In the genomic region with DNA sequence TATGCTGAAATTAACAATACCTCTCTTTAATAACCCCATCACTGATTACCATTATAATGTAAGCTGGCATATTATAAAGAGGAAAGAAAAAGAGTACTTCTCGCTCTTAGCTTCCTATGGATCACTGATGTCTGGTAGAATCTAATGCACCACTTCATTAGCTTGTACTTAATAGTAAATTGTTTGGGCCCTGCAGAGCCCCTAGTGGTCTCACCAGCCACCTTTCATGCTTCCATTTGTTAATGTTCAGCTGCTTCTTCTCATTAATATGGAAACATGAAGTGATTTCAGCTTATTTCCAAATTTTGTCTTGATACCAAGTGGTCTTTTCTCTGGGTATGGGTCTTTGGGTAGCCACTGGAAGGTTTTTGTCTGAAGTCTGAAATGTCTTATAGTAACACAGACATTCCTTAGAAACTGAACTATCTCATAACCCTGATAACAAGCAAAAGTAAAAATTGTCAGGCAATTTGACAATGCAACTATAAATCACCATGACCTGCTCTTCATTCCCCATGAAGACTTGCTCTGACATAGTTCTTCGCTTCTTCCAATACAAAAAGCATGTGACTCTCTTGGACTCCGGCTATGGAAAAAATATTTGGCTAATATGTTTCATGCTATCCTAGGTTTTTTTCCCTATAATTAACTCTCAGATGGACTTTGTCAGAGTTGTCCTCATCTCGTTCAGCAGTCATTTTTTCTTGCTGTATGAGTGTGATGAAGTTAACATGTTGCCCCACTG, we compare ENCODE assay signal across 15 cellular contexts.
A peak's percentile ranks its signal among the peaks of the same experiment; 100 is the strongest.
DNase-seq lines count a peak whose midpoint lies in the region; ATAC-seq, FAIRE-seq and TF ChIP-seq lines count a peak whose summit lies in the region.
"Had no signal": no experiment of that assay in that cellular context is flagged by ENCODE, and none has a peak within 500 bp of the region (broad histone marks: within the 10 kb centered on the region; RNA-seq: fewer than 3 reads in every experiment).

No MANE protein-coding gene starts in this region.

- no peak overlapping the region for H2AFZ ChIP-seq in DND-41 (ENCODE audit: low read depth, low read length)
- H2AFZ ChIP-seq in astrocyte (ENCODE audit: low read depth, low read length) = no peak overlapping the region
- no peak overlapping the region for H2AFZ ChIP-seq in hepatocyte

- H3K79me2 ChIP-seq in DND-41 (ENCODE audit: insufficient read depth, low read length) = no peaks in the 10 kb centered on the region
- no peaks in the 10 kb centered on the region for H3K79me2 ChIP-seq in astrocyte (ENCODE audit: insufficient read depth, low read length)
- no peaks in the 10 kb centered on the region for H3K79me2 ChIP-seq in hepatocyte

- H3K27ac ChIP-seq in DND-41 (ENCODE audit: low read length) (no peak overlapping the region), astrocyte (ENCODE audit: low read depth, low read length) (no peak overlapping the region), hepatocyte (no peak overlapping the region)
- H3K27ac ChIP-seq: heart left ventricle had no signal

- no peaks in the 10 kb centered on the region for H3K27me3 ChIP-seq in DND-41 (ENCODE audit: insufficient read depth, low read length, poor library complexity)
- H3K27me3 ChIP-seq in astrocyte (ENCODE audit: insufficient read depth, low read length) = no peaks in the 10 kb centered on the region
- H3K27me3 ChIP-seq in hepatocyte = no peaks in the 10 kb centered on the region
- H3K27me3 ChIP-seq: heart left ventricle had no signal

- no peaks in the 10 kb centered on the region for H3K9me3 Mint-ChIP-seq in astrocyte (ENCODE audit: unreplicated experiment)
- no peaks in the 10 kb centered on the region for H3K9me3 Mint-ChIP-seq in memory B cell
- no peaks in the 10 kb centered on the region for H3K9me3 Mint-ChIP-seq in activated CD8-positive, alpha-beta T cell treated with anti-CD3 and anti-CD28 coated beads for 36 hours
- no peaks in the 10 kb centered on the region for H3K9me3 Mint-ChIP-seq in activated CD8-positive, alpha-beta T cell treated with anti-CD3 and anti-CD28 coated beads, Interleukin-2, amount 10 ng/mL, durations not matched to agents 7 days and 5 days (ENCODE audit: insufficient read depth)
- H3K9me3 Mint-ChIP-seq: activated B cell treated with CpG ODN at 0.5 μM for 24 hours had no signal

- DNase-seq in DND-41 (no peak), astrocyte (ENCODE audit: low read depth) (peak; percentile 59), memory B cell (ENCODE audit: low spot score in 2 of 2) (no peak), putamen (ENCODE audit: low spot score) (no peak), hepatocyte (ENCODE audit: low spot score) (no peak)
- no peak for DNase-seq in activated CD8-positive, alpha-beta T cell treated with anti-CD3 and anti-CD28 coated beads for 36 hours
- DNase-seq in activated CD8-positive, alpha-beta T cell treated with anti-CD3 and anti-CD28 coated beads, Interleukin-2, amount 10 ng/mL, durations not matched to agents 7 days and 5 days = no peak
- DNase-seq: activated B cell treated with CpG ODN at 0.5 μM for 24 hours; cerebellar nuclear complex; DMS79; heart left ventricle; NCI-H1092; RPMI8226; stimulated activated CD8-positive, alpha-beta memory T cell treated with anti-CD3 and anti-CD28 coated beads, Interleukin-4, amount 100 ng/mL, for 48 hours had no signal

- H3K4me2 ChIP-seq in DND-41 (ENCODE audit: insufficient read depth, low read length) = no peak overlapping the region
- no peak overlapping the region for H3K4me2 ChIP-seq in astrocyte (ENCODE audit: low read length)
- no peak overlapping the region for H3K4me2 ChIP-seq in hepatocyte

- POLR2A ChIA-PET in activated CD8-positive, alpha-beta T cell treated with anti-CD3 and anti-CD28 coated beads for 36 hours (lab: Charles Lee) = no interaction called here
- POLR2A ChIA-PET in activated CD8-positive, alpha-beta T cell treated with anti-CD3 and anti-CD28 coated beads, Interleukin-2, amount 10 ng/mL, durations not matched to agents 7 days and 5 days (lab: Charles Lee) = no interaction called here

- H4K20me1 ChIP-seq in DND-41 (ENCODE audit: insufficient read depth, low read length) (no peaks in the 10 kb centered on the region), astrocyte (ENCODE audit: insufficient read depth, low read length) (no peaks in the 10 kb centered on the region), hepatocyte (ENCODE audit: insufficient read depth, poor library complexity, severe bottlenecking) (no peaks in the 10 kb centered on the region)

- H3K27me3 Mint-ChIP-seq in astrocyte (ENCODE audit: low read depth, unreplicated experiment) = no peaks in the 10 kb centered on the region
- H3K27me3 Mint-ChIP-seq in memory B cell = no peaks in the 10 kb centered on the region
- H3K27me3 Mint-ChIP-seq in activated CD8-positive, alpha-beta T cell treated with anti-CD3 and anti-CD28 coated beads for 36 hours = no peaks in the 10 kb centered on the region
- no peaks in the 10 kb centered on the region for H3K27me3 Mint-ChIP-seq in activated CD8-positive, alpha-beta T cell treated with anti-CD3 and anti-CD28 coated beads, Interleukin-2, amount 10 ng/mL, durations not matched to agents 7 days and 5 days (ENCODE audit: low read depth)
- H3K27me3 Mint-ChIP-seq: activated B cell treated with CpG ODN at 0.5 μM for 24 hours had no signal

- H3K9me3 ChIP-seq in DND-41 (ENCODE audit: insufficient read depth, low read length, severe bottlenecking) (no peaks in the 10 kb centered on the region), astrocyte (ENCODE audit: insufficient read depth, low read depth, low read length) (no peaks in the 10 kb centered on the region), hepatocyte (ENCODE audit: low read depth) (no peaks in the 10 kb centered on the region)
- H3K9me3 ChIP-seq: heart left ventricle had no signal

- H3K9me2 ChIP-seq in hepatocyte (replicated peaks; ENCODE audit: insufficient read depth) = no peaks in the 10 kb centered on the region

- no peaks in the 10 kb centered on the region for H3K36me3 Mint-ChIP-seq in astrocyte (ENCODE audit: low read depth, unreplicated experiment)
- no peaks in the 10 kb centered on the region for H3K36me3 Mint-ChIP-seq in memory B cell
- H3K36me3 Mint-ChIP-seq in activated CD8-positive, alpha-beta T cell treated with anti-CD3 and anti-CD28 coated beads for 36 hours (ENCODE audit: low read depth) = no peaks in the 10 kb centered on the region
- no peaks in the 10 kb centered on the region for H3K36me3 Mint-ChIP-seq in activated CD8-positive, alpha-beta T cell treated with anti-CD3 and anti-CD28 coated beads, Interleukin-2, amount 10 ng/mL, durations not matched to agents 7 days and 5 days (ENCODE audit: low read depth)

- FAIRE-seq in astrocyte (lab: Jason Lieb, UNC) = no peak

- 91% methylated on average over 4 of the region's 4 CpGs for WGBS in hepatocyte (ENCODE audit: low lambda C conversion rate, missing lambda C conversion rate)

- H3K4me1 ChIP-seq in DND-41 (ENCODE audit: insufficient read depth, low read length) (no peaks in the 10 kb centered on the region), astrocyte (ENCODE audit: insufficient read depth, low read length) (peaks cover 28% of the 10 kb centered on the region), hepatocyte (ENCODE audit: insufficient read depth) (peaks cover 11% of the 10 kb centered on the region)

- H3K27ac Mint-ChIP-seq in astrocyte (ENCODE audit: unreplicated experiment) (peak overlapping the region; percentile 87), memory B cell (no peak overlapping the region)
- H3K27ac Mint-ChIP-seq in activated CD8-positive, alpha-beta T cell treated with anti-CD3 and anti-CD28 coated beads for 36 hours = no peak overlapping the region
- H3K27ac Mint-ChIP-seq in activated CD8-positive, alpha-beta T cell treated with anti-CD3 and anti-CD28 coated beads, Interleukin-2, amount 10 ng/mL, durations not matched to agents 7 days and 5 days = no peak overlapping the region
- H3K27ac Mint-ChIP-seq: activated B cell treated with CpG ODN at 0.5 μM for 24 hours had no signal

- CTCF ChIA-PET in activated CD8-positive, alpha-beta T cell treated with anti-CD3 and anti-CD28 coated beads for 36 hours (lab: Charles Lee) = interaction anchor here (0.8 kb wide), 1 partner anchor 9 kb away, joined by 3 read pairs; no protein-coding TSS in a partner anchor
- CTCF ChIA-PET in activated CD8-positive, alpha-beta T cell treated with anti-CD3 and anti-CD28 coated beads, Interleukin-2, amount 10 ng/mL, durations not matched to agents 7 days and 5 days (lab: Charles Lee) = no interaction called here

- intact Hi-C loops in activated CD8-positive, alpha-beta T cell treated with anti-CD3 and anti-CD28 coated beads for 36 hours (cut with micrococcal nuclease) = no loop called here

- H3K9ac ChIP-seq in DND-41 (ENCODE audit: low read depth, low read length) = no peak overlapping the region
- H3K9ac ChIP-seq in astrocyte (ENCODE audit: low read length) = no peak overlapping the region

- ATAC-seq in DND-41 (ENCODE audit: insufficient read depth, low read depth) (no peak), HG03175 (IDR thresholded peaks at IDR 0.05; ENCODE audit: unreplicated experiment) (peak; percentile 46), memory B cell (ENCODE audit: low read depth) (peak; percentile 37)
- ATAC-seq in activated CD8-positive, alpha-beta T cell treated with anti-CD3 and anti-CD28 coated beads for 36 hours = no peak
- no peak for ATAC-seq in activated CD8-positive, alpha-beta T cell treated with anti-CD3 and anti-CD28 coated beads, Interleukin-2, amount 10 ng/mL, durations not matched to agents 7 days and 5 days

- peaks cover 41% of the 10 kb centered on the region for H3K4me1 Mint-ChIP-seq in astrocyte (ENCODE audit: low read depth, unreplicated experiment)
- H3K4me1 Mint-ChIP-seq in memory B cell = peaks cover 3% of the 10 kb centered on the region
- no peaks in the 10 kb centered on the region for H3K4me1 Mint-ChIP-seq in activated CD8-positive, alpha-beta T cell treated with anti-CD3 and anti-CD28 coated beads for 36 hours (ENCODE audit: low read depth)
- H3K4me1 Mint-ChIP-seq in activated CD8-positive, alpha-beta T cell treated with anti-CD3 and anti-CD28 coated beads, Interleukin-2, amount 10 ng/mL, durations not matched to agents 7 days and 5 days (ENCODE audit: low read depth) = no peaks in the 10 kb centered on the region

- TF ChIP-seq CTCF in DND-41 (IDR thresholded peaks at IDR 0.05; ENCODE audit: borderline replicate concordance, extremely low read depth, low read length, poor library complexity, severe bottlenecking) = peak; percentile 23
- TF ChIP-seq CTCF in astrocyte (IDR thresholded peaks at IDR 0.05; ENCODE audit: insufficient read depth, low read depth, low read length) = peak; percentile 43
- no peak for TF ChIP-seq CTCF in hepatocyte (IDR thresholded peaks at IDR 0.05; ENCODE audit: poor library complexity)
- TF ChIP-seq CTCF in activated CD8-positive, alpha-beta T cell treated with anti-CD3 and anti-CD28 coated beads for 36 hours (IDR thresholded peaks at IDR 0.05) = no peak

- H3K4me3 Mint-ChIP-seq in astrocyte (ENCODE audit: unreplicated experiment) = no peak overlapping the region
- no peak overlapping the region for H3K4me3 Mint-ChIP-seq in memory B cell
- H3K4me3 Mint-ChIP-seq in activated CD8-positive, alpha-beta T cell treated with anti-CD3 and anti-CD28 coated beads for 36 hours = no peak overlapping the region
- H3K4me3 Mint-ChIP-seq in activated CD8-positive, alpha-beta T cell treated with anti-CD3 and anti-CD28 coated beads, Interleukin-2, amount 10 ng/mL, durations not matched to agents 7 days and 5 days = no peak overlapping the region
- H3K4me3 Mint-ChIP-seq: activated B cell treated with CpG ODN at 0.5 μM for 24 hours had no signal

- H3K4me3 ChIP-seq in DND-41 (ENCODE audit: low read depth in 1 of 2, low read length in 2 of 2) = no peak overlapping the region
- H3K4me3 ChIP-seq in astrocyte (ENCODE audit: insufficient read depth, low read depth, low read length) = no peak overlapping the region
- H3K4me3 ChIP-seq in hepatocyte = no peak overlapping the region
- H3K4me3 ChIP-seq: heart left ventricle had no signal

- H3K36me3 ChIP-seq in DND-41 (ENCODE audit: insufficient read depth, low read length) (no peaks in the 10 kb centered on the region), astrocyte (ENCODE audit: insufficient read depth, low read length) (no peaks in the 10 kb centered on the region), hepatocyte (replicated peaks; ENCODE audit: insufficient read depth, low read depth) (no peaks in the 10 kb centered on the region)
- H3K36me3 ChIP-seq: heart left ventricle had no signal

Comparison
In these comparisons a context has a peak if more than half of its experiments do, and no peak if none do; other contexts are left out.
1. ATAC-seq: peak in HG03175 (single experiment) and memory B cell (single experiment); none in DND-41 (single experiment), activated CD8-positive, alpha-beta T cell treated with anti-CD3 and anti-CD28 coated beads for 36 hours (single experiment) and activated CD8-positive, alpha-beta T cell treated with anti-CD3 and anti-CD28 coated beads, Interleukin-2, amount 10 ng/mL, durations not matched to agents 7 days and 5 days (single experiment).
2. CTCF ChIP-seq: peak in DND-41 (single experiment) and astrocyte (single experiment); none in hepatocyte (single experiment) and activated CD8-positive, alpha-beta T cell treated with anti-CD3 and anti-CD28 coated beads for 36 hours (single experiment).